In the genomic region with DNA sequence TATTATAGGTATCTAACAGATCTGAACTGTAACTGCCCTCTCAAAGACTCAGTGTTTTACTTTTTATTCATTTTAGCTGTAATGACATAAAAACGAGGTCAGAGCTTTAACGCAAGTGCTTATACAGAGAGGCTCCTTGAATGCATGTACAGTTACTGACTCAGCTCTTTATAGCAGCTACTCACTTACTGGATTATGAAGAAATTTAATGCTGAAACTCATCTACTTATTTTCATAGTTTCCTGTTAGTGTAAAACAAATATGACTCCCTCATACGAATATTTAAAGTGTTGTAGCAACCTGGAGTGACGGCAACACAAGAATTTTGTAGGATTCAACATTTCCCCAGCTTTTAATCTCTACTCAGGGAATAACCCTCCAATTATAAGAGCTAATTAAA, we compare ENCODE assay signal across 2 cellular contexts.
TF ChIP-seq lines count a peak whose summit lies in the region.

No MANE protein-coding gene starts in this region.

TF ChIP-seq in A549, 52 proteins besides CTCF, POLR2A, EP300 and RAD21:
- TF ChIP-seq ZNF302 (CRISPR knock-in tag; IDR thresholded peaks at IDR 0.05) (no peak), MAFK (IDR thresholded peaks at IDR 0.05; ENCODE audit: partially characterized antibody) (peak; percentile 47)

TF ChIP-seq in IMR-90, 13 proteins besides CTCF, POLR2A, EP300 and RAD21:
- TF ChIP-seq, protein P1, sequence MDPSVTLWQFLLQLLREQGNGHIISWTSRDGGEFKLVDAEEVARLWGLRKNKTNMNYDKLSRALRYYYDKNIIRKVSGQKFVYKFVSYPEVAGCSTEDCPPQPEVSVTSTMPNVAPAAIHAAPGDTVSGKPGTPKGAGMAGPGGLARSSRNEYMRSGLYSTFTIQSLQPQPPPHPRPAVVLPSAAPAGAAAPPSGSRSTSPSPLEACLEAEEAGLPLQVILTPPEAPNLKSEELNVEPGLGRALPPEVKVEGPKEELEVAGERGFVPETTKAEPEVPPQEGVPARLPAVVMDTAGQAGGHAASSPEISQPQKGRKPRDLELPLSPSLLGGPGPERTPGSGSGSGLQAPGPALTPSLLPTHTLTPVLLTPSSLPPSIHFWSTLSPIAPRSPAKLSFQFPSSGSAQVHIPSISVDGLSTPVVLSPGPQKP (IDR thresholded peaks at IDR 0.05; ENCODE audit: borderline replicate concordance, low read depth, low read length) = no peak
- TF ChIP-seq MAFK (IDR thresholded peaks at IDR 0.05; ENCODE audit: low read depth, low read length) = peak; percentile 71
